Comparison of ENCODE assay signal across 1 cellular context in genomic region chr12:115228434-115228833, GRCh38.
A peak's percentile ranks its signal among the peaks of the same experiment; 100 is the strongest.
TF ChIP-seq lines count a peak whose summit lies in the region.

No MANE protein-coding gene starts in this region.

TF ChIP-seq in SK-N-SH treated with all-trans-retinoic acid at 6 μM for 48 hours, 23 proteins besides CTCF, POLR2A, EP300 and RAD21:
- TF ChIP-seq CSRNP3 (CRISPR knock-in tag; IDR thresholded peaks at IDR 0.05) = no peak
- no peak for TF ChIP-seq ZNF8 (CRISPR knock-in tag; IDR thresholded peaks at IDR 0.05)
- no peak for TF ChIP-seq ZFP3 (CRISPR knock-in tag; IDR thresholded peaks at IDR 0.05)
- no peak for TF ChIP-seq TOX (CRISPR knock-in tag; IDR thresholded peaks at IDR 0.05; ENCODE audit: borderline replicate concordance)
- TF ChIP-seq ZC3H10 (CRISPR knock-in tag; IDR thresholded peaks at IDR 0.05) = no peak
- no peak for TF ChIP-seq ARNTL (CRISPR knock-in tag; IDR thresholded peaks at IDR 0.05; ENCODE audit: borderline replicate concordance, low read depth)
- TF ChIP-seq ZNF70 (CRISPR knock-in tag; IDR thresholded peaks at IDR 0.05) = peak; percentile 86
- TF ChIP-seq ISL1 (CRISPR knock-in tag; IDR thresholded peaks at IDR 0.05) = no peak
